ENCODE assay signal across 8 cellular contexts in genomic region chrX:318739-319578, GRCh38. TPM values are rescaled to one million over a fixed set of nuclear protein-coding genes. Genes with fewer than 3 reads are reported as not detected.
DNase-seq lines count a peak whose midpoint lies in the region; ATAC-seq, FAIRE-seq and TF ChIP-seq lines count a peak whose summit lies in the region.

A gene with protein sequence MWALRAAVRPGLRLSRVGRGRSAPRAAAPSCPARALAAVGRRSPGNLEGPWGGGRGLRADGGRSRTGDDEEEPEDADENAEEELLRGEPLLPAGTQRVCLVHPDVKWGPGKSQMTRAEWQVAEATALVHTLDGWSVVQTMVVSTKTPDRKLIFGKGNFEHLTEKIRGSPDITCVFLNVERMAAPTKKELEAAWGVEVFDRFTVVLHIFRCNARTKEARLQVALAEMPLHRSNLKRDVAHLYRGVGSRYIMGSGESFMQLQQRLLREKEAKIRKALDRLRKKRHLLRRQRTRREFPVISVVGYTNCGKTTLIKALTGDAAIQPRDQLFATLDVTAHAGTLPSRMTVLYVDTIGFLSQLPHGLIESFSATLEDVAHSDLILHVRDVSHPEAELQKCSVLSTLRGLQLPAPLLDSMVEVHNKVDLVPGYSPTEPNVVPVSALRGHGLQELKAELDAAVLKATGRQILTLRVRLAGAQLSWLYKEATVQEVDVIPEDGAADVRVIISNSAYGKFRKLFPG (minus strand): TSS chrX:318796. CDS start chrX:318787, 9 bp downstream.

- no peaks in the 10 kb centered on the region for H3K27me3 Mint-ChIP-seq in progenitor cell of endocrine pancreas

- H3K36me3 ChIP-seq in OCI-LY1 (ENCODE audit: insufficient read depth, low read length): peaks cover 27% of the 10 kb centered on the region

- H3K27me3 ChIP-seq in OCI-LY1 (ENCODE audit: insufficient read depth, low read length): no peaks in the 10 kb centered on the region

- DNase-seq in HFF-Myc (ENCODE audit: extremely low read depth, low read depth) (peak; percentile 99), Right ventricle myocardium superior (peak; percentile 100), progenitor cell of endocrine pancreas (ENCODE audit: low spot score, unreplicated experiment) (peak; percentile 98), urothelium cell line (ENCODE audit: low spot score) (peak; percentile 90), NCI-H1417 (lab: John Stamatoyannopoulos, UW) (no peak)
- peak; percentile 99 for DNase-seq in activated naive CD4-positive, alpha-beta T cell treated with anti-CD3 and anti-CD28 coated beads, Interleukin-2, amount 50 U/mL, for 16 hours

- H3K9me2 ChIP-seq in OCI-LY1 (ENCODE audit: low read depth, low read length): no peaks in the 10 kb centered on the region

- TF ChIP-seq CTCF in HFF-Myc (IDR thresholded peaks at IDR 0.05; ENCODE audit: low read depth, low read length, missing control alignments) (no peak), OCI-LY1 (IDR thresholded peaks at IDR 0.05; ENCODE audit: low read length) (no peak), progenitor cell of endocrine pancreas (IDR thresholded peaks at IDR 0.05; ENCODE audit: unreplicated experiment) (no peak)

- FAIRE-seq in urothelium cell line (lab: Jason Lieb, UNC): no peak

- no peak within 1 kb of the TSS for H2AFZ ChIP-seq in OCI-LY1 (ENCODE audit: low read length)

- peak within 1 kb of the TSS; percentile 99 for H3K27ac Mint-ChIP-seq in progenitor cell of endocrine pancreas

- H3K4me3 ChIP-seq in GM08714 (ENCODE audit: low read length) (peak within 1 kb of the TSS; percentile 92), HFF-Myc (replicated peaks; ENCODE audit: low read depth, low read length) (peak within 1 kb of the TSS; percentile 84), OCI-LY1 (ENCODE audit: low read depth, low read length, poor library complexity, severe bottlenecking) (peak within 1 kb of the TSS; percentile 96)

- ATAC-seq in Right ventricle myocardium superior (ENCODE audit: poor library complexity): peak; percentile 86

- peaks cover 15% of the 10 kb centered on the region for H3K4me1 ChIP-seq in OCI-LY1 (ENCODE audit: insufficient read depth, low read length, severe bottlenecking)

- H3K9ac ChIP-seq in OCI-LY1 (ENCODE audit: low read length): peak within 1 kb of the TSS; percentile 98

- no peaks in the 10 kb centered on the region for H3K9me3 ChIP-seq in OCI-LY1 (ENCODE audit: low read length)

- H3K9me3 Mint-ChIP-seq in progenitor cell of endocrine pancreas (ENCODE audit: low read depth): no peaks in the 10 kb centered on the region

- no peaks in the 10 kb centered on the region for H3K79me2 ChIP-seq in OCI-LY1 (ENCODE audit: insufficient read depth, low read length)

- H3K4me3 Mint-ChIP-seq in progenitor cell of endocrine pancreas (ENCODE audit: low read depth): peak within 1 kb of the TSS; percentile 92

- H3K4me1 Mint-ChIP-seq in progenitor cell of endocrine pancreas (ENCODE audit: low read depth): peaks cover 9% of the 10 kb centered on the region

- peak within 1 kb of the TSS; percentile 80 for H3K4me2 ChIP-seq in OCI-LY1 (ENCODE audit: low read length)

- H3K36me3 Mint-ChIP-seq in progenitor cell of endocrine pancreas (ENCODE audit: insufficient read depth): peaks cover 3% of the 10 kb centered on the region

- peak within 1 kb of the TSS; percentile 81 for H3K27ac ChIP-seq in OCI-LY1 (ENCODE audit: low read depth, low read length, poor library complexity, severe bottlenecking)

- H3F3A ChIP-seq in OCI-LY1 (ENCODE audit: insufficient read depth, low read length): peaks cover 5% of the 10 kb centered on the region; the same call in 1 of the 2 replicates

- intact Hi-C loops in Right ventricle myocardium superior (cut with DNase I): no loop called here

- H4K20me1 ChIP-seq in OCI-LY1 (ENCODE audit: insufficient read depth, low read length): no peaks in the 10 kb centered on the region

RNA-seq across cellular contexts. Expression of the gene that starts here (rescaled TPM):
- total RNA-seq in Right ventricle myocardium superior (50.8 TPM), progenitor cell of endocrine pancreas (71.1 and 72.7 TPM in 2 replicates)

Comparison
In these comparisons a context has a peak if more than half of its experiments do, and no peak if none do; other contexts are left out.
1. DNase-seq: peak in HFF-Myc (single experiment), activated naive CD4-positive, alpha-beta T cell treated with anti-CD3 and anti-CD28 coated beads, Interleukin-2, amount 50 U/mL, for 16 hours (single experiment), Right ventricle myocardium superior (single experiment), progenitor cell of endocrine pancreas (single experiment) and urothelium cell line (single experiment); none in NCI-H1417 (0 of 3).
2. Peak in every context shown above with its lines, with median percentiles within 50 percentile points of each other: H3K4me3 ChIP-seq.